In the genomic region with DNA sequence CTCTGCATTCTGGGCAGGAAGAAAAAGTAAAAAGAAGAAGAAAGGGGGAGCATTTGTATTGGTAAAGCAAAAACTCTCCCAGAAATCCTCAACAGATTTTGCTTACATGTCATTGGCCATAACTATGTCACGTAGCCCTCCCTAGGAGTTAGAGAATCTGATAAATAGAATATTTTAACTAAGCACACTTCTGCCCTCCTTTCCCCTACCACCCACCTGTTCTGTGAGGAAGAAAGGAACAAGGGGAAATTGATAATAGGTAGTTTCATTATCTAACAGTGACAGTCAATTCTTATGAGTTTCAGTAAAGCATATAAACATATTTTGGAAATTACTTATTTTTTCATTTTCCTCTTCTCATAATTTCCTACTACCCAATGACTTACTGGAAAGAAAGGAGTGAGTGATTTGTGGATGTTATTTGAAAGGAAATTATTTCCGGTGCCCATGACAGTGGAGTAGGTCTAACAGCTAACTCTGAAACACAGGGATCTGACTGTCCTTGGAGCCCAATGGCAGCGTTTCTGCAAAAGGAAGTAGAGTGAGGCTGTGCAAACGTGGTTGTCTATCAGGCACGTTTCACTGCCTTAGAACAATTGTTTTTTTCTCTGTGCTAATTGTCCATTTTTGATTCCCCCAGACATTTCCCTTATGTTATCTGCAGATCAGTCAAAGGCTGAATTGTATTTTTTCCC, we compare ENCODE assay signal across 16 cellular contexts.
"Had no signal": no experiment of that assay in that cellular context is flagged by ENCODE, and none has a peak within 500 bp of the region (broad histone marks: within the 10 kb centered on the region; RNA-seq: fewer than 3 reads in every experiment).

No MANE protein-coding gene starts in this region.

- H3K9me3 Mint-ChIP-seq: activated naive CD8-positive, alpha-beta T cell treated with anti-CD3 and anti-CD28 coated beads, Interleukin-2, amount 10 ng/mL, durations not matched to agents 7 days and 5 days; effector memory CD8-positive, alpha-beta T cell had no signal

- H3K4me1 Mint-ChIP-seq: activated naive CD8-positive, alpha-beta T cell treated with anti-CD3 and anti-CD28 coated beads, Interleukin-2, amount 10 ng/mL, durations not matched to agents 7 days and 5 days; naive thymus-derived CD8-positive, alpha-beta T cell had no signal

- H3K36me3 Mint-ChIP-seq: activated naive CD8-positive, alpha-beta T cell treated with anti-CD3 and anti-CD28 coated beads, Interleukin-2, amount 10 ng/mL, durations not matched to agents 7 days and 5 days; naive thymus-derived CD8-positive, alpha-beta T cell had no signal

- DNase-seq: activated CD4-positive, CD25-positive, alpha-beta regulatory T cell treated with anti-CD3 and anti-CD28 coated beads, Interleukin-2, amount 50 U/mL, for 72 hours; activated naive CD8-positive, alpha-beta T cell treated with anti-CD3 and anti-CD28 coated beads, Interleukin-2, amount 10 ng/mL, durations not matched to agents 7 days and 5 days; aorta; cortex of kidney; effector memory CD8-positive, alpha-beta T cell; head of caudate nucleus; kidney glomerular epithelial cell; mesenchymal stem cell; naive thymus-derived CD8-positive, alpha-beta T cell; pancreas; sigmoid colon; spleen; stimulated activated naive CD4-positive, alpha-beta T cell treated with Interleukin-2 at 50 U/mL for 16 hours; T-helper 9 cell had no signal

- H3K27me3 Mint-ChIP-seq: type B pancreatic cell had no signal

- ATAC-seq: effector memory CD8-positive, alpha-beta T cell; naive thymus-derived CD8-positive, alpha-beta T cell; pancreas; Right ventricle myocardium inferior had no signal

- H3K27ac Mint-ChIP-seq: activated naive CD8-positive, alpha-beta T cell treated with anti-CD3 and anti-CD28 coated beads, Interleukin-2, amount 10 ng/mL, durations not matched to agents 7 days and 5 days; effector memory CD8-positive, alpha-beta T cell; type B pancreatic cell had no signal

- H3K4me3 Mint-ChIP-seq: activated naive CD8-positive, alpha-beta T cell treated with anti-CD3 and anti-CD28 coated beads, Interleukin-2, amount 10 ng/mL, durations not matched to agents 7 days and 5 days; effector memory CD8-positive, alpha-beta T cell; naive thymus-derived CD8-positive, alpha-beta T cell; type B pancreatic cell had no signal
